ENCODE assay signal across 20 cellular contexts in genomic region chr11:77026743-77027142, GRCh38. TPM values are rescaled to one million over a fixed set of nuclear protein-coding genes. Genes with fewer than 3 reads are reported as not detected.
"Had no signal": no experiment of that assay in that cellular context is flagged by ENCODE, and none has a peak within 500 bp of the region (broad histone marks: within the 10 kb centered on the region; RNA-seq: fewer than 3 reads in every experiment).

No MANE protein-coding gene starts in this region.

- H3K27ac ChIP-seq: breast epithelium, neutrophil, parathyroid adenoma had no signal

- H3K9me3 ChIP-seq: breast epithelium, neutrophil had no signal

- H3K36me3 ChIP-seq: breast epithelium had no signal

- H3K4me3 ChIP-seq: breast epithelium had no signal

- ATAC-seq: activated naive CD8-positive, alpha-beta T cell treated with anti-CD3 and anti-CD28 coated beads, Interleukin-2, amount 50 U/mL, for 24 hours; activated T-helper 17 cell treated with anti-CD3 and anti-CD28 coated beads, Interleukin-2, amount 50 U/mL, for 72 hours; effector memory CD8-positive, alpha-beta T cell; naive thymus-derived CD8-positive, alpha-beta T cell; stimulated activated naive B cell treated with anti-CD40 and anti-IgM and Interleukin-4, amounts not matched to agents 10 μg/mL and 1 μg/mL and 100 μg/mL, for 72 hours had no signal

- H3K4me1 ChIP-seq: breast epithelium, parathyroid adenoma had no signal

- DNase-seq: activated naive CD4-positive, alpha-beta T cell treated with Interleukin-2 at 50 U/mL for 16 hours; activated naive CD8-positive, alpha-beta T cell treated with anti-CD3 and anti-CD28 coated beads, Interleukin-2, amount 50 U/mL, for 24 hours; aorta; dermis blood vessel endothelial cell; effector memory CD8-positive, alpha-beta T cell; hippocampal formation; kidney; mesenchymal stem cell; naive thymus-derived CD8-positive, alpha-beta T cell; retina; stimulated activated CD4-positive, alpha-beta T cell treated with anti-CD3 and anti-CD28 coated beads, Interleukin-2, amount 100 ng/mL, for 48 hours; stimulated activated naive B cell treated with anti-CD40 and anti-IgM and Interleukin-4, amounts not matched to agents 10 μg/mL and 1 μg/mL and 100 μg/mL, for 72 hours had no signal

RNA-seq across cellular contexts. Expression of gene B3GNT6, which starts 7.5 kb away (rescaled TPM):
- total RNA-seq: activated CD8-positive, alpha-beta memory T cell treated with anti-CD3 and anti-CD28 coated beads for 36 hours; activated T-helper 17 cell treated with anti-CD3 and anti-CD28 coated beads, Interleukin-2, amount 50 U/mL, for 72 hours; aorta; cerebellum; dermis blood vessel endothelial cell; kidney; liver; mucosa of gallbladder; naive thymus-derived CD8-positive, alpha-beta T cell had no signal
